10 cellular contexts compared by ENCODE assay signal in genomic region chr9:131714161-131714646, GRCh38. TPM values are rescaled to one million over a fixed set of nuclear protein-coding genes. Genes with fewer than 3 reads are reported as not detected.
A peak's percentile ranks its signal among the peaks of the same experiment; 100 is the strongest.
DNase-seq lines count a peak whose midpoint lies in the region; ATAC-seq and TF ChIP-seq lines count a peak whose summit lies in the region.
"Had no signal": no experiment of that assay in that cellular context is flagged by ENCODE, and none has a peak within 500 bp of the region (broad histone marks: within the 10 kb centered on the region; RNA-seq: fewer than 3 reads in every experiment).

No MANE protein-coding gene starts in this region.

- peak overlapping the region; percentile 67 for H3K27ac Mint-ChIP-seq in stimulated activated naive B cell treated with anti-CD40 and anti-IgM and Interleukin-4, amounts not matched to agents 10 μg/mL and 1 μg/mL and 100 μg/mL, for 72 hours

- H3K27ac ChIP-seq in coronary artery (peak overlapping the region; percentile 74 to 87), WERI-Rb-1 (no peak overlapping the region)

- H3K4me3 Mint-ChIP-seq in stimulated activated naive B cell treated with anti-CD40 and anti-IgM and Interleukin-4, amounts not matched to agents 10 μg/mL and 1 μg/mL and 100 μg/mL, for 72 hours: no peak overlapping the region

- no peaks in the 10 kb centered on the region for H3K9me3 ChIP-seq in WERI-Rb-1 (ENCODE audit: severe bottlenecking)

- DNase-seq in HT1080 (ENCODE audit: low read depth) (peak; percentile 65), coronary artery (ENCODE audit: low spot score) (peak; percentile 85), kidney tubule cell (ENCODE audit: low spot score) (peak; percentile 83), WERI-Rb-1 (no peak), GM13977 (ENCODE audit: low spot score) (no peak)
- no peak for DNase-seq in stimulated activated naive B cell treated with anti-CD40 and anti-IgM and Interleukin-4, amounts not matched to agents 10 μg/mL and 1 μg/mL and 100 μg/mL, for 72 hours
- DNase-seq: SHP77 treated with DMSO at 0.1 percent for 48 hours; stimulated activated naive CD4-positive, alpha-beta T cell had no signal

- no peaks in the 10 kb centered on the region for H3K9me3 Mint-ChIP-seq in stimulated activated naive B cell treated with anti-CD40 and anti-IgM and Interleukin-4, amounts not matched to agents 10 μg/mL and 1 μg/mL and 100 μg/mL, for 72 hours

- in situ Hi-C loops in GM13977 (cut with MboI; ENCODE audit: low pct_unique_long_range_greater_than_20kb, low sequenced_read_pairs, unreplicated experiment): no loop called here

- H3K36me3 ChIP-seq in WERI-Rb-1: no peaks in the 10 kb centered on the region

- H3K36me3 Mint-ChIP-seq in stimulated activated naive B cell treated with anti-CD40 and anti-IgM and Interleukin-4, amounts not matched to agents 10 μg/mL and 1 μg/mL and 100 μg/mL, for 72 hours: peaks cover 52 to 83% of the 10 kb centered on the region in 2 donors

- no peak for TF ChIP-seq CTCF in coronary artery (IDR thresholded peaks at IDR 0.05)
- TF ChIP-seq CTCF in WERI-Rb-1 (IDR thresholded peaks at IDR 0.05; ENCODE audit: low read depth, low read length): no peak
- no peak for TF ChIP-seq CTCF in GM13977 (IDR thresholded peaks at IDR 0.05; ENCODE audit: extremely low read depth, insufficient read depth, missing control alignments)

- no peak for ATAC-seq in stimulated activated naive B cell treated with anti-CD40 and anti-IgM and Interleukin-4, amounts not matched to agents 10 μg/mL and 1 μg/mL and 100 μg/mL, for 72 hours (replicated peaks)
- ATAC-seq in GM21367 (IDR thresholded peaks at IDR 0.05; ENCODE audit: unreplicated experiment) (no peak), GM18909 (IDR thresholded peaks at IDR 0.05; ENCODE audit: poor library complexity, unreplicated experiment) (no peak)

- H3K4me3 ChIP-seq in coronary artery: no peak overlapping the region
- no peak overlapping the region for H3K4me3 ChIP-seq in WERI-Rb-1 (ENCODE audit: low read depth, low read length)

- no peaks in the 10 kb centered on the region for H3K27me3 ChIP-seq in WERI-Rb-1 (ENCODE audit: insufficient read depth, low read depth, severe bottlenecking)

- no peaks in the 10 kb centered on the region for H3K27me3 Mint-ChIP-seq in stimulated activated naive B cell treated with anti-CD40 and anti-IgM and Interleukin-4, amounts not matched to agents 10 μg/mL and 1 μg/mL and 100 μg/mL, for 72 hours

- peaks cover 62 to 95% of the 10 kb centered on the region in 2 donors for H3K4me1 Mint-ChIP-seq in stimulated activated naive B cell treated with anti-CD40 and anti-IgM and Interleukin-4, amounts not matched to agents 10 μg/mL and 1 μg/mL and 100 μg/mL, for 72 hours

RNA-seq across cellular contexts. Expression of gene RAPGEF1, which starts 25.7 kb away (rescaled TPM):
- 19.2 and 22.5 TPM in 2 replicates for total RNA-seq in HT1080 (2014; rRNA removed; shearing (Covaris generic))
- polyA plus RNA-seq in HT1080 (2015; cell fraction: cytosol; rRNA removed): 16.4 and 16.7 TPM in 2 replicates
- 14.4 and 14.8 TPM in 2 replicates for polyA plus RNA-seq in HT1080 (2015; cell fraction: nucleus; rRNA removed)

Comparison
In these comparisons a context has a peak if more than half of its experiments do, and no peak if none do; other contexts are left out.
1. DNase-seq: peak in HT1080 (single experiment), coronary artery (single experiment) and kidney tubule cell (single experiment); none in stimulated activated naive B cell treated with anti-CD40 and anti-IgM and Interleukin-4, amounts not matched to agents 10 μg/mL and 1 μg/mL and 100 μg/mL, for 72 hours (single experiment), WERI-Rb-1 (single experiment) and GM13977 (single experiment).